8 cellular contexts compared by ENCODE assay signal in the genomic region with DNA sequence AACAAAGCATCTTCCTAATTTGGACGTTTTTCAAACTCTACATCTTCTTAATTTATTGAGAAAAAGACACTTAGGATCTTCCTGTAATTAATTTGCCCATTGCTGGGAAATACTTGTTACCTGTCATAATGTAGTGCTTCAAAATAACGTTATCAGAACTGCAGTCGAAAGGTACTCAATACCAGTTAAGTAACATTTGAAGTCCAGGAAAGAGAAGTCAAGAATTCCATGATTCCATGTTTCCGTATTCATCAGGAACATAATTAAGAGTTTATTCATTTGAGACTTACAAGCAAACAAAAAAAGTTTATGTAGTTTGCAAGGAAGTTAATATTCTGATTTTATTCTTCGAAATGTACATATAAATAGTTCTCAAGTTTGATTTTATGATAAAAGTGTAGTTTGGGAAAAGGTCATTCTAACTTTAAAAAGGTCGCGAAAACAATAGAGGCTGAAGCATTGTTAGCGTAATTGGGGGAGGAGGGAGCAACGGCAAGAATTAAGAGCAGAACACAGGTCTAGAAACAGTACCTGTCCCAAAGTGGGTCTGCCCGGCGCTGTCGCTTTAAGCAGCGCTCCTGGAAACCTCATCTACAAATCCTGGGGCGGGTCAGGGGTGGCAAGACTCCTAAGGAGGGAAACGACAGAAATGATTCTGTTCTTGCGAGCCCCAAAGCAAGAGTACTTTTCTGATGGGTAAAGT.
DNase-seq lines count a peak whose midpoint lies in the region; ATAC-seq and TF ChIP-seq lines count a peak whose summit lies in the region.

No MANE protein-coding gene starts in this region.

- H3K27me3 ChIP-seq in DND-41 (ENCODE audit: insufficient read depth, low read length, poor library complexity) (peaks cover 36% of the 10 kb centered on the region), Loucy (ENCODE audit: insufficient read depth, low read length, poor library complexity, severe bottlenecking) (no peaks in the 10 kb centered on the region), neutrophil (peaks cover 94% of the 10 kb centered on the region)

- peaks cover 16 to 18% of the 10 kb centered on the region in 2 donors for H3K4me1 Mint-ChIP-seq in effector memory CD8-positive, alpha-beta T cell (ENCODE audit: low read depth in 2 of 2)

- H3K4me1 ChIP-seq in DND-41 (ENCODE audit: insufficient read depth, low read length) (peaks cover 20% of the 10 kb centered on the region), Loucy (ENCODE audit: insufficient read depth, low read length, poor library complexity, severe bottlenecking) (peaks cover 31% of the 10 kb centered on the region), neutrophil (ENCODE audit: control insufficient read depth in 1 of 2, insufficient read depth in 1 of 2, low read depth in 1 of 2, low read length in 1 of 2) (peaks cover 14 to 17% of the 10 kb centered on the region in 2 experiments)

- peaks cover 5% of the 10 kb centered on the region for H3K36me3 Mint-ChIP-seq in effector memory CD8-positive, alpha-beta T cell (ENCODE audit: insufficient read depth)

- no peak overlapping the region for H3K4me3 ChIP-seq in DND-41 (ENCODE audit: low read depth in 1 of 2, low read length in 2 of 2)
- peak overlapping the region; percentile 87 for H3K4me3 ChIP-seq in Loucy (ENCODE audit: low read length, poor library complexity, severe bottlenecking)
- peak overlapping the region; percentile 73 to 77 for H3K4me3 ChIP-seq in neutrophil (ENCODE audit: low read depth in 1 of 2, low read length in 1 of 2)

- TF ChIP-seq CTCF in DND-41 (IDR thresholded peaks at IDR 0.05; ENCODE audit: borderline replicate concordance, extremely low read depth, low read length, poor library complexity, severe bottlenecking): no peak
- TF ChIP-seq CTCF in Loucy (conservative IDR thresholded peaks at IDR 0.05; ENCODE audit: low read length): no peak
- no peak for TF ChIP-seq CTCF in neutrophil (IDR thresholded peaks at IDR 0.05)
- TF ChIP-seq CTCF in GM10266 (IDR thresholded peaks at IDR 0.05; ENCODE audit: control insufficient read depth, insufficient read depth, low read depth, missing control alignments): no peak

- H3F3A ChIP-seq in Loucy (ENCODE audit: low read depth): no peaks in the 10 kb centered on the region

- H3K27ac Mint-ChIP-seq in effector memory CD8-positive, alpha-beta T cell: peak overlapping the region in 1 of 2 donors; percentile 41

- H3K9ac ChIP-seq in DND-41 (ENCODE audit: low read depth, low read length) (no peak overlapping the region), Loucy (ENCODE audit: low read depth, low read length, poor library complexity, severe bottlenecking) (no peak overlapping the region)

- DNase-seq in DND-41 (no peak), NCI-H446 (lab: John Stamatoyannopoulos, UW) (no peak), GM10266 (ENCODE audit: extremely low spot score) (no peak), cortex of kidney (lab: John Stamatoyannopoulos, UW) (no peak)
- no peak for DNase-seq in effector memory CD8-positive, alpha-beta T cell
- DNase-seq in stimulated activated naive CD4-positive, alpha-beta T cell treated with Interleukin-2 at 50 U/mL for 16 hours (lab: John Stamatoyannopoulos, UW): no peak

- H3K27me3 Mint-ChIP-seq in effector memory CD8-positive, alpha-beta T cell: peaks cover 12 to 18% of the 10 kb centered on the region in 2 donors

- no peaks in the 10 kb centered on the region for H3K9me2 ChIP-seq in Loucy (replicated peaks; ENCODE audit: low read depth, low read length)

- H3K27ac ChIP-seq in DND-41 (ENCODE audit: low read length): no peak overlapping the region
- no peak overlapping the region for H3K27ac ChIP-seq in neutrophil

- H3K4me2 ChIP-seq in DND-41 (ENCODE audit: insufficient read depth, low read length): peak overlapping the region; percentile 99; the same call in 1 of the 2 replicates
- peak overlapping the region; percentile 94 for H3K4me2 ChIP-seq in Loucy (ENCODE audit: low read depth, low read length, poor library complexity, severe bottlenecking)

- no peaks in the 10 kb centered on the region for H3K9me3 ChIP-seq in DND-41 (ENCODE audit: insufficient read depth, low read length, severe bottlenecking)
- H3K9me3 ChIP-seq in Loucy (ENCODE audit: insufficient read depth, low read depth, low read length): no peaks in the 10 kb centered on the region
- no peaks in the 10 kb centered on the region for H3K9me3 ChIP-seq in neutrophil

- no peaks in the 10 kb centered on the region for H3K9me3 Mint-ChIP-seq in effector memory CD8-positive, alpha-beta T cell

- no peak for ATAC-seq in DND-41 (ENCODE audit: insufficient read depth, low read depth)
- no peak for ATAC-seq in effector memory CD8-positive, alpha-beta T cell (replicated peaks)

- H3K79me2 ChIP-seq in DND-41 (ENCODE audit: insufficient read depth, low read length) (no peaks in the 10 kb centered on the region), Loucy (ENCODE audit: insufficient read depth, low read length) (peaks cover 24% of the 10 kb centered on the region)

- H3K4me3 Mint-ChIP-seq in effector memory CD8-positive, alpha-beta T cell: peak overlapping the region; percentile 93 to 99

- H3K36me3 ChIP-seq in DND-41 (ENCODE audit: insufficient read depth, low read length): no peaks in the 10 kb centered on the region
- H3K36me3 ChIP-seq in Loucy (ENCODE audit: insufficient read depth, low read length): no peaks in the 10 kb centered on the region
- no peaks in the 10 kb centered on the region for H3K36me3 ChIP-seq in neutrophil

- no peak overlapping the region for H2AFZ ChIP-seq in DND-41 (ENCODE audit: low read depth, low read length)
- H2AFZ ChIP-seq in Loucy (ENCODE audit: low read length): peak overlapping the region; percentile 94

- H4K20me1 ChIP-seq in DND-41 (ENCODE audit: insufficient read depth, low read length) (0 out of 2 replicates have a peak, but pooled peaks cover 3% of the 10 kb centered on the region), Loucy (ENCODE audit: insufficient read depth, low read length, poor library complexity, severe bottlenecking) (peaks cover 6% of the 10 kb centered on the region)

Comparison
In these comparisons a context has a peak if more than half of its experiments do, and no peak if none do; other contexts are left out.
1. H3K4me3 ChIP-seq: peak in Loucy (single experiment) and neutrophil (2 of 2); none in DND-41 (0 of 2).